Comparison of ENCODE assay signal across 8 cellular contexts in genomic region chr16:54927125-54928015, GRCh38. TPM values are rescaled to one million over a fixed set of nuclear protein-coding genes. Genes with fewer than 3 reads are reported as not detected.
DNase-seq lines count a peak whose midpoint lies in the region; ATAC-seq, FAIRE-seq and TF ChIP-seq lines count a peak whose summit lies in the region.

No MANE protein-coding gene starts in this region.

- H3K79me2 ChIP-seq in HepG2 (ENCODE audit: insufficient read depth, low read length) (no peaks in the 10 kb centered on the region), SK-N-SH (ENCODE audit: insufficient read depth) (peaks cover 56% of the 10 kb centered on the region)

- no peaks in the 10 kb centered on the region for H3K9me2 ChIP-seq in SK-N-SH

- H3K4me2 ChIP-seq in HepG2 (ENCODE audit: low read depth, low read length) (no peak overlapping the region), SK-N-SH (peak overlapping the region; percentile 79)

- no peak for TF ChIP-seq POLR2A in HepG2 (IDR thresholded peaks at IDR 0.05; ENCODE audit: insufficient read depth in 1 of 2, low read depth in 2 of 2, low read length in 2 of 2)
- no peak for TF ChIP-seq POLR2A in right lobe of liver (IDR thresholded peaks at IDR 0.05)
- no peak for TF ChIP-seq POLR2A in sigmoid colon (IDR thresholded peaks at IDR 0.05)

- DNase-seq in HepG2 (ENCODE audit: low spot score): no peak
- DNase-seq in right lobe of liver: no peak
- no peak for DNase-seq in SK-N-SH
- DNase-seq in aorta: no peak
- DNase-seq in sigmoid colon: no peak
- DNase-seq in cerebellar cortex (ENCODE audit: low spot score): no peak

- no peak overlapping the region for H3K9ac ChIP-seq in HepG2 (ENCODE audit: insufficient read depth, low read depth, low read length)
- peak overlapping the region; percentile 84 for H3K9ac ChIP-seq in SK-N-SH
- H3K9ac ChIP-seq in iPS-18a (ENCODE audit: low read length): peak overlapping the region; percentile 12

- in situ Hi-C loops in HepG2 (cut with HindIII; ENCODE audit: extremely low pct_ligation_motif_present, low pct_unique_long_range_greater_than_20kb): no loop called here

- no peak for FAIRE-seq in HepG2 (lab: Jason Lieb, UNC)

- H2AFZ ChIP-seq in HepG2 (ENCODE audit: low read length) (peak overlapping the region; percentile 2), SK-N-SH (ENCODE audit: low read depth) (peak overlapping the region; percentile 73)

- H3K27ac ChIP-seq in HepG2 (ENCODE audit: extremely low read length, insufficient read depth, low read length) (no peak overlapping the region), right lobe of liver (no peak overlapping the region), SK-N-SH (ENCODE audit: low read depth in 2 of 2, low read length in 1 of 2) (peak overlapping the region; percentile 81 to 95), iPS-18a (ENCODE audit: low read length) (no peak overlapping the region), aorta (ENCODE audit: low read depth in 1 of 2, low read length in 2 of 2) (peak overlapping the region in 1 of 2 donors; percentile 66), sigmoid colon (no peak overlapping the region)

- CTCF ChIA-PET in HepG2 (lab: Yijun Ruan, JAX; ENCODE audit: low intra/inter-chr PET ratio, low total read pairs) (no interaction called here), SK-N-SH (lab: Yijun Ruan, JAX) (interaction anchor here (1.1 to 1.7 kb wide), 5 partner anchors 9 to 865 kb away, joined by 3 to 6 read pairs (median 3); no protein-coding TSS in a partner anchor)

- H3K27me3 ChIP-seq in HepG2 (ENCODE audit: control insufficient read depth in 1 of 2, insufficient read depth in 2 of 2, low read length in 2 of 2) (peaks cover 0 to 14% of the 10 kb centered on the region in 2 experiments; a peak in 3 of 5 replicates), right lobe of liver (peaks cover 11 to 39% of the 10 kb centered on the region in 2 donors), SK-N-SH (ENCODE audit: insufficient read depth) (no peaks in the 10 kb centered on the region), iPS-18a (ENCODE audit: control insufficient read depth, insufficient read depth, low read length) (peaks cover 59% of the 10 kb centered on the region), aorta (ENCODE audit: control insufficient read depth in 1 of 2, insufficient read depth in 2 of 2, low read length in 1 of 2) (no peaks in the 10 kb centered on the region), sigmoid colon (peaks cover 41 to 98% (median 70%) of the 10 kb centered on the region in 3 donors)

- POLR2A ChIA-PET in HepG2 (lab: Yijun Ruan, JAX): no interaction called here
- POLR2A ChIA-PET in SK-N-SH (lab: Yijun Ruan, JAX): interaction anchor here (0.6 kb wide), 1 partner anchor 445 kb away, joined by 3 read pairs; no protein-coding TSS in a partner anchor

- H3K36me3 ChIP-seq in HepG2 (replicated peaks in 1 of 2; ENCODE audit: control insufficient read depth in 1 of 2, insufficient read depth in 2 of 2, low read length in 2 of 2): no peaks in the 10 kb centered on the region
- no peaks in the 10 kb centered on the region for H3K36me3 ChIP-seq in right lobe of liver
- peaks cover 1 to 4% of the 10 kb centered on the region in 2 experiments for H3K36me3 ChIP-seq in SK-N-SH (replicated peaks in 1 of 2; ENCODE audit: control insufficient read depth in 1 of 2, insufficient read depth in 2 of 2, low read length in 1 of 2)
- no peaks in the 10 kb centered on the region for H3K36me3 ChIP-seq in iPS-18a (ENCODE audit: control insufficient read depth, low read depth, low read length)
- H3K36me3 ChIP-seq in aorta (ENCODE audit: control insufficient read depth in 1 of 2, insufficient read depth in 2 of 2, low read length in 1 of 2): no peaks in the 10 kb centered on the region
- H3K36me3 ChIP-seq in sigmoid colon: no peaks in the 10 kb centered on the region

- no peak overlapping the region for H3K4me3 ChIP-seq in HepG2 (replicated peaks in 1 of 3; ENCODE audit: insufficient read depth in 1 of 3, low read depth in 2 of 3, low read length in 3 of 3)
- no peak overlapping the region for H3K4me3 ChIP-seq in right lobe of liver
- H3K4me3 ChIP-seq in SK-N-SH (ENCODE audit: low read depth in 2 of 2, low read length in 1 of 2): peak overlapping the region; percentile 81 to 89
- peak overlapping the region; percentile 61 for H3K4me3 ChIP-seq in iPS-18a (ENCODE audit: low read length)
- H3K4me3 ChIP-seq in aorta (ENCODE audit: low read length in 2 of 2): peak overlapping the region; percentile 51 to 71
- no peak overlapping the region for H3K4me3 ChIP-seq in sigmoid colon

- TF ChIP-seq EP300 in HepG2 (IDR thresholded peaks at IDR 0.05; ENCODE audit: low read depth in 2 of 2, low read length in 2 of 2) (no peak), HepG2 (CRISPR knock-in tag; IDR thresholded peaks at IDR 0.05; ENCODE audit: borderline replicate concordance) (no peak), SK-N-SH (IDR thresholded peaks at IDR 0.05; ENCODE audit: borderline replicate concordance in 1 of 2, low read depth in 1 of 2, low read length in 1 of 2) (no peak), sigmoid colon (IDR thresholded peaks at IDR 0.05) (no peak)

- H3F3A ChIP-seq in SK-N-SH (replicated peaks; ENCODE audit: insufficient read depth): peaks cover 32% of the 10 kb centered on the region

- no peak for TF ChIP-seq RAD21 in HepG2 (CRISPR knock-in tag; IDR thresholded peaks at IDR 0.05)
- no peak for TF ChIP-seq RAD21 in SK-N-SH (IDR thresholded peaks at IDR 0.05; ENCODE audit: low read length)

- TF ChIP-seq CTCF in HepG2 (CRISPR knock-in tag; IDR thresholded peaks at IDR 0.05) (no peak), right lobe of liver (IDR thresholded peaks at IDR 0.05) (no peak), SK-N-SH (IDR thresholded peaks at IDR 0.05) (no peak), sigmoid colon (IDR thresholded peaks at IDR 0.05) (no peak)

- WGBS in HepG2 (ENCODE audit: low lambda C conversion rate): 36% methylated on average over 13 of the region's 13 CpGs
- 33% methylated on average over 13 of the region's 13 CpGs for WGBS in right lobe of liver (ENCODE audit: insufficient coverage, low coverage, low lambda C conversion rate, missing lambda C conversion rate)
- WGBS in SK-N-SH (ENCODE audit: low lambda C conversion rate): 20% methylated on average over 13 of the region's 13 CpGs
- WGBS in aorta, 2 donors: 36 to 43% methylated on average over 13 of the region's 13 CpGs
- 5 to 21% methylated on average over 13 of the region's 13 CpGs for WGBS in sigmoid colon, 2 donors

- H4K20me1 ChIP-seq in HepG2 (ENCODE audit: insufficient read depth, low read length) (no peaks in the 10 kb centered on the region), SK-N-SH (ENCODE audit: insufficient read depth) (peaks cover 32% of the 10 kb centered on the region)

- H3K4me1 ChIP-seq in HepG2 (ENCODE audit: insufficient read depth, low read length) (no peaks in the 10 kb centered on the region), right lobe of liver (peaks cover 0 to 11% (median 3%) of the 10 kb centered on the region in 4 donors), SK-N-SH (ENCODE audit: control insufficient read depth in 1 of 2, insufficient read depth in 2 of 2, low read depth in 1 of 2, low read length in 1 of 2) (peaks cover 18 to 26% of the 10 kb centered on the region in 2 experiments; a peak in 3 of 4 replicates), iPS-18a (ENCODE audit: control insufficient read depth, low read depth, low read length) (peaks cover 15% of the 10 kb centered on the region), aorta (ENCODE audit: control insufficient read depth in 1 of 2, insufficient read depth in 2 of 2, low read length in 2 of 2) (no peaks in the 10 kb centered on the region), sigmoid colon (peaks cover 0 to 40% (median 32%) of the 10 kb centered on the region in 4 donors)

- intact Hi-C loops in HepG2 (cut with micrococcal nuclease; ENCODE audit: unreplicated experiment): no loop called here
- intact Hi-C loops in right lobe of liver (cut with DNase I): no loop called here
- intact Hi-C loops in aorta (cut with DNase I): loop anchor here (2.0 to 10.0 kb wide), 6 partner anchors 115 to 1425 kb away; partner anchors contain the start of genes AKTIP (in 1 of the 2) and IRX3 (in 1 of the 2)
- intact Hi-C loops in sigmoid colon (cut with DNase I): no loop called here

- no peaks in the 10 kb centered on the region for H3K9me3 ChIP-seq in HepG2 (ENCODE audit: low read length)
- H3K9me3 ChIP-seq in right lobe of liver: no peaks in the 10 kb centered on the region
- no peaks in the 10 kb centered on the region for H3K9me3 ChIP-seq in SK-N-SH
- no peaks in the 10 kb centered on the region for H3K9me3 ChIP-seq in iPS-18a (ENCODE audit: control insufficient read depth, low read depth, low read length)
- no peaks in the 10 kb centered on the region for H3K9me3 ChIP-seq in aorta (ENCODE audit: control insufficient read depth, low read length)
- H3K9me3 ChIP-seq in sigmoid colon: no peaks in the 10 kb centered on the region

- BruUV-seq in HepG2 (replicated peaks; lab: Mats Ljungman, UMichigan): no TSS peak

- ATAC-seq in HepG2: no peak
- no peak for ATAC-seq in right lobe of liver
- ATAC-seq in aorta (ENCODE audit: low FRiP score): no peak
- ATAC-seq in HG03571 (IDR thresholded peaks at IDR 0.05; ENCODE audit: unreplicated experiment): no peak

RNA-seq across cellular contexts. Expression of gene IRX5, which starts 3.3 kb away (rescaled TPM):
- not detected in 2 replicates for total RNA-seq in HepG2 (2016; rRNA removed; fragmentation: Illumina TruSeq; extraction: Trizol)
- total RNA-seq in HepG2 (2016; cell fraction: cytosol; rRNA removed; fragmentation: Illumina TruSeq; extraction: Trizol; ENCODE audit: low read depth): not detected in 2 replicates
- total RNA-seq in HepG2 (2016; cell fraction: insoluble cytoplasmic fraction; rRNA removed; fragmentation: Illumina TruSeq; extraction: Trizol): not detected in 2 replicates
- total RNA-seq in HepG2 (2016; cell fraction: membrane; rRNA removed; fragmentation: Illumina TruSeq; extraction: Trizol): not detected in 2 replicates
- total RNA-seq in HepG2 (2016; cell fraction: nucleus; rRNA removed; fragmentation: Illumina TruSeq; extraction: Trizol): not detected in 2 replicates
- polyA plus RNA-seq in HepG2 (2011; rRNA removed): not detected in 2 replicates
- polyA plus RNA-seq in HepG2 (2011; cell fraction: cytosol; rRNA removed): not detected in 2 replicates
- not detected in 2 replicates for polyA plus RNA-seq in HepG2 (2011; cell fraction: nucleus; rRNA removed)
- not detected in 2 replicates for polyA plus RNA-seq in HepG2 (2012)
- polyA plus RNA-seq in HepG2 (2016; cell fraction: cytosol; fragmentation: Illumina TruSeq; extraction: Trizol; ENCODE audit: low read depth): not detected in 2 replicates
- polyA plus RNA-seq in HepG2 (2016; cell fraction: insoluble cytoplasmic fraction; fragmentation: Illumina TruSeq; extraction: Trizol; ENCODE audit: low read depth): not detected in 2 replicates
- not detected in 2 replicates for polyA plus RNA-seq in HepG2 (2016; cell fraction: membrane; fragmentation: Illumina TruSeq; extraction: Trizol; ENCODE audit: low read depth)
- polyA plus RNA-seq in HepG2 (2016; cell fraction: nucleus; fragmentation: Illumina TruSeq; extraction: Trizol; ENCODE audit: insufficient read depth, low read depth): not detected in 2 replicates
- 1.1 TPM in 1 of 2 replicates, not detected in the other for polyA minus RNA-seq in HepG2 (2011; rRNA and poly(A)+ RNA removed; ENCODE audit: low replicate concordance)
- polyA minus RNA-seq in HepG2 (2011; cell fraction: cytosol; rRNA and poly(A)+ RNA removed): not detected in 2 replicates
- polyA minus RNA-seq in HepG2 (2011; cell fraction: nucleus; rRNA and poly(A)+ RNA removed): not detected in 2 replicates
- not detected for total RNA-seq in right lobe of liver
- polyA plus RNA-seq in SK-N-SH (2012; rRNA removed): 1.0 and 1.4 TPM in 2 replicates
- 0.91 and 1.3 TPM in 2 replicates for polyA plus RNA-seq in SK-N-SH (2012; cell fraction: cytosol; rRNA removed)
- polyA plus RNA-seq in SK-N-SH (2012; cell fraction: nucleus; rRNA removed): 1.8 and 2.5 TPM in 2 replicates
- total RNA-seq in aorta: under 1 TPM; 0.91 to 0.96 TPM
- 1 to 10 TPM in 1 of 2 donors, not detected in 1; 1.7 TPM for polyA plus RNA-seq in aorta
- not detected for total RNA-seq in sigmoid colon
- polyA plus RNA-seq in sigmoid colon: not detected

Comparison
In these comparisons a context has a peak if more than half of its experiments do, and no peak if none do; other contexts are left out.
1. H3K27ac ChIP-seq: peak in SK-N-SH (2 of 2); none in HepG2 (single experiment), right lobe of liver (0 of 3), iPS-18a (single experiment) and sigmoid colon (0 of 4).
2. H3K4me3 ChIP-seq: peak in SK-N-SH (2 of 2), iPS-18a (single experiment) and aorta (2 of 2); none in HepG2 (0 of 3), right lobe of liver (0 of 3) and sigmoid colon (0 of 4).
3. intact Hi-C loops: an anchor here in aorta (2.0 to 10.0 kb wide); none called in HepG2, right lobe of liver and sigmoid colon.
4. Of the 25 proteins assayed by ChIP-seq in both HepG2 and SK-N-SH: peak only in HepG2: none; only in SK-N-SH: MXI1; in both: none; in neither: 24.